In the genomic region with DNA sequence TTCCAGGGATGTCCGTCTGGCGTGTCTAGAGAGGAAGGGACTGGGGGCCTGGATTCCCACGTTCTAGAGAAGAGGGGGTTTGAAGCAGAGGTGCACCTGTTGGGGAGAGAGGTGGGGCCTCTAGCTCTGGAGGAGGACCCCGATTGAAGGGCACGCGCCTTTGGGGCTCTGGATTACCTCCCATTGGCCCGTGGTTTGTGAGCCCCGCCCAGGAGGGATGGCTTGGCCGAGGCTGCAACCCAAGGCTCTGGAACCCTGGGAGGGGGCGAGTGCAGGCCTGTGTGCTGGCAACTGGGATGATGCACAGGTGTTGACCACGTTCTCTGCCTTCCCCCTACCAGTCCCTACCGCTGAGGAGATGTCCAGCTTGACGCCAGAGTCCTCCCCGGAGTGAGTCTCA, we compare ENCODE assay signal across 8 cellular contexts. TPM values are rescaled to one million over a fixed set of nuclear protein-coding genes. Genes with fewer than 3 reads are reported as not detected.
DNase-seq lines count a peak whose midpoint lies in the region; ATAC-seq and TF ChIP-seq lines count a peak whose summit lies in the region.
"Had no signal": no experiment of that assay in that cellular context is flagged by ENCODE, and none has a peak within 500 bp of the region (broad histone marks: within the 10 kb centered on the region; RNA-seq: fewer than 3 reads in every experiment).

No MANE protein-coding gene starts in this region.

- no TSS peak for BruUV-seq in Panc1 (replicated peaks; lab: Mats Ljungman, UMichigan)

- H3K36me3 Mint-ChIP-seq in endothelial cell (ENCODE audit: low read depth, unreplicated experiment), result peaks cover 27% of the 10 kb centered on the region
- no peaks in the 10 kb centered on the region for H3K36me3 Mint-ChIP-seq in CD4-positive, alpha-beta T cell (ENCODE audit: low read depth)
- H3K36me3 Mint-ChIP-seq: CD14-positive monocyte had no signal

- H3K27me3 Mint-ChIP-seq in endothelial cell (ENCODE audit: unreplicated experiment), result peaks cover 10% of the 10 kb centered on the region
- H3K27me3 Mint-ChIP-seq in CD4-positive, alpha-beta T cell, result no peaks in the 10 kb centered on the region

- intact Hi-C loops in Panc1 (cut with micrococcal nuclease; ENCODE audit: unreplicated experiment), result no loop called here
- intact Hi-C loops in testis (cut with DNase I; ENCODE audit: low total_unique reads), result no loop called here
- intact Hi-C loops in CD4-positive, alpha-beta T cell (cut with DNase I, micrococcal nuclease), result loop anchor here (1.0 to 10.0 kb wide), 4 partner anchors 34 to 200 kb away; a partner anchor contains a TSS

- H3K4me3 ChIP-seq in Panc1 (ENCODE audit: low read depth in 2 of 2, low read length in 2 of 2) (no peak overlapping the region), testis (peak overlapping the region in 1 of 2 donors; percentile 12)

- peak; percentile 9; the same call in 1 of the 2 replicates for ATAC-seq in Panc1
- no peak for ATAC-seq in stimulated activated naive CD8-positive, alpha-beta T cell treated with anti-CD3 and anti-CD28 coated beads, Interleukin-15, Interleukin-2, amounts not matched to agents 100 U/mL and 50 U/mL, for 24 hours
- ATAC-seq in CD4-positive, alpha-beta T cell (ENCODE audit: poor library complexity), result no peak

- CTCF ChIA-PET in Panc1 (lab: Charles Lee), result no interaction called here
- CTCF ChIA-PET in CD4-positive, alpha-beta T cell (lab: Charles Lee), result no interaction called here

- H3K27me3 ChIP-seq in Panc1 (ENCODE audit: control insufficient read depth, insufficient read depth, low read length), result no peaks in the 10 kb centered on the region
- H3K27me3 ChIP-seq in testis, result no peaks in the 10 kb centered on the region
- no peaks in the 10 kb centered on the region for H3K27me3 ChIP-seq in CD4-positive, alpha-beta T cell (ENCODE audit: control insufficient read depth, insufficient read depth, low read length)

- POLR2A ChIA-PET in Panc1 (lab: Charles Lee), result no interaction called here
- POLR2A ChIA-PET in CD4-positive, alpha-beta T cell (lab: Charles Lee), result interaction anchor here (1.0 kb wide), 1 partner anchor 34 kb away, joined by 6 read pairs; a partner anchor contains a TSS

- H3K4me1 Mint-ChIP-seq in endothelial cell (ENCODE audit: unreplicated experiment), result peaks cover 9% of the 10 kb centered on the region
- H3K4me1 Mint-ChIP-seq in CD4-positive, alpha-beta T cell (ENCODE audit: low read depth), result peaks cover 14% of the 10 kb centered on the region

- TF ChIP-seq POLR2A in testis (IDR thresholded peaks at IDR 0.05), result no peak

- H3K36me3 ChIP-seq in Panc1 (ENCODE audit: control insufficient read depth, insufficient read depth, low read length), result no peaks in the 10 kb centered on the region
- no peaks in the 10 kb centered on the region for H3K36me3 ChIP-seq in testis (ENCODE audit: low read depth, missing control alignments)

- no peaks in the 10 kb centered on the region for H3K9me3 Mint-ChIP-seq in endothelial cell (ENCODE audit: unreplicated experiment)
- no peaks in the 10 kb centered on the region for H3K9me3 Mint-ChIP-seq in CD4-positive, alpha-beta T cell

- WGBS in testis, 2 donors, result 56 to 60% methylated on average over 12 to 14 of the region's 14 CpGs

- DNase-seq in Panc1 (ENCODE audit: low read depth, low spot score), result no peak
- DNase-seq in endothelial cell (ENCODE audit: low spot score), result no peak
- DNase-seq in testis, result peak; percentile 31
- no peak for DNase-seq in stimulated activated naive CD8-positive, alpha-beta T cell treated with anti-CD3 and anti-CD28 coated beads, Interleukin-15, Interleukin-2, amounts not matched to agents 100 U/mL and 50 U/mL, for 24 hours
- no peak for DNase-seq in CD4-positive, alpha-beta T cell
- DNase-seq: DMS79 treated with DMSO at 0.1 percent for 48 hours had no signal

- H3K9me3 ChIP-seq in Panc1 (ENCODE audit: control insufficient read depth, insufficient read depth, low read depth, low read length) (no peaks in the 10 kb centered on the region), testis (no peaks in the 10 kb centered on the region)
- no peaks in the 10 kb centered on the region for H3K9me3 ChIP-seq in CD4-positive, alpha-beta T cell (ENCODE audit: control insufficient read depth, low read length)

- H3K4me1 ChIP-seq in Panc1 (ENCODE audit: control insufficient read depth, insufficient read depth, low read length), result peaks cover 8% of the 10 kb centered on the region
- H3K4me1 ChIP-seq in testis, result peaks cover 12% of the 10 kb centered on the region

- TF ChIP-seq CTCF in Panc1 (IDR thresholded peaks at IDR 0.05), result no peak
- TF ChIP-seq CTCF in endothelial cell (IDR thresholded peaks at IDR 0.05; ENCODE audit: unreplicated experiment), result no peak
- TF ChIP-seq CTCF in testis (IDR thresholded peaks at IDR 0.05), result no peak
- TF ChIP-seq CTCF in CD4-positive, alpha-beta T cell (IDR thresholded peaks at IDR 0.05), result no peak

- no peak overlapping the region for H3K4me3 Mint-ChIP-seq in endothelial cell (ENCODE audit: unreplicated experiment)
- H3K4me3 Mint-ChIP-seq in CD4-positive, alpha-beta T cell, result no peak overlapping the region
- H3K4me3 Mint-ChIP-seq: CD14-positive monocyte had no signal

- H3K27ac Mint-ChIP-seq in endothelial cell (ENCODE audit: unreplicated experiment), result peak overlapping the region; percentile 87
- no peak overlapping the region for H3K27ac Mint-ChIP-seq in CD4-positive, alpha-beta T cell

- no peak overlapping the region for H3K27ac ChIP-seq in Panc1 (ENCODE audit: low read length)
- H3K27ac ChIP-seq in testis, result no peak overlapping the region
- H3K27ac ChIP-seq in CD4-positive, alpha-beta T cell (ENCODE audit: low read depth, low read length), result no peak overlapping the region

- in situ Hi-C loops in Panc1 (cut with HindIII; ENCODE audit: low pct_unique_long_range_greater_than_20kb, low sequenced_read_pairs), result no loop called here

RNA-seq across cellular contexts. Expression of a gene that starts 20.2 kb away (rescaled TPM):
- total RNA-seq in Panc1 (2021; ENCODE audit: unreplicated experiment) (not detected), endothelial cell (ENCODE audit: unreplicated experiment) (not detected), testis (1 to 10 TPM in 1 of 2 donors, not detected in 1; 2.2 TPM)
- 0.28 TPM for polyA plus RNA-seq in Panc1 (2012; ENCODE audit: insufficient read length)
- 0.98 TPM for polyA plus RNA-seq in testis (ENCODE audit: insufficient read depth, low read depth, low replicate concordance)
- not detected for total RNA-seq in CD4-positive, alpha-beta T cell
- total RNA-seq: MCF 10A had no signal

RNA-seq across cellular contexts. Expression of a gene that starts 21.2 kb away (rescaled TPM):
- total RNA-seq in Panc1 (2021; ENCODE audit: unreplicated experiment) (7.9 TPM), endothelial cell (ENCODE audit: unreplicated experiment) (14.1 TPM), testis (10 to 100 TPM; 14.9 to 20.7 TPM)
- 17.0 TPM for polyA plus RNA-seq in Panc1 (2012; ENCODE audit: insufficient read length)
- 12.8 TPM for polyA plus RNA-seq in testis (ENCODE audit: insufficient read depth, low read depth, low replicate concordance)
- 1 to 10 TPM; 2.6 to 2.7 TPM for total RNA-seq in CD4-positive, alpha-beta T cell
- polyA plus RNA-seq: CD14-positive monocyte had no signal

RNA-seq across cellular contexts. Expression of a gene that starts 25.1 kb away (rescaled TPM):
- total RNA-seq in Panc1 (2021; ENCODE audit: unreplicated experiment), result 84.2 TPM
- 155 TPM for polyA plus RNA-seq in Panc1 (2012; ENCODE audit: insufficient read length)
- total RNA-seq in endothelial cell (ENCODE audit: unreplicated experiment), result 24.6 TPM
- 10 to 100 TPM; 43.5 to 48.2 TPM for total RNA-seq in testis
- 42.7 TPM for polyA plus RNA-seq in testis (ENCODE audit: insufficient read depth, low read depth, low replicate concordance)
- total RNA-seq in CD4-positive, alpha-beta T cell, result 10 to 100 TPM; 14.3 to 15.1 TPM

RNA-seq across cellular contexts. Expression of a gene that starts 34.7 kb away (rescaled TPM):
- total RNA-seq in Panc1 (2021; ENCODE audit: unreplicated experiment), result 30.6 TPM
- 27.7 TPM for polyA plus RNA-seq in Panc1 (2012; ENCODE audit: insufficient read length)
- total RNA-seq in endothelial cell (ENCODE audit: unreplicated experiment), result 18.4 TPM
- 10 to 100 TPM; 48.8 to 62.9 TPM for total RNA-seq in testis
- polyA plus RNA-seq in testis (ENCODE audit: insufficient read depth, low read depth, low replicate concordance), result 14.6 TPM
- 100 to 1,000 TPM; 113 to 115 TPM for total RNA-seq in CD4-positive, alpha-beta T cell

RNA-seq across cellular contexts. Expression of a gene that starts 46.2 kb away (rescaled TPM):
- total RNA-seq in Panc1 (2021; ENCODE audit: unreplicated experiment), result 172 TPM
- polyA plus RNA-seq in Panc1 (2012; ENCODE audit: insufficient read length), result 174 TPM
- 65.6 TPM for total RNA-seq in endothelial cell (ENCODE audit: unreplicated experiment)
- total RNA-seq in testis, result 100 to 1,000 TPM; 178 to 179 TPM
- polyA plus RNA-seq in testis (ENCODE audit: insufficient read depth, low read depth, low replicate concordance), result 217 TPM
- 100 to 1,000 TPM; 172 to 182 TPM for total RNA-seq in CD4-positive, alpha-beta T cell

Comparison
In these comparisons a context has a peak if more than half of its experiments do, and no peak if none do; other contexts are left out.
1. intact Hi-C loops: an anchor here in CD4-positive, alpha-beta T cell (1.0 to 10.0 kb wide); none called in Panc1 and testis.